In the genomic region with DNA sequence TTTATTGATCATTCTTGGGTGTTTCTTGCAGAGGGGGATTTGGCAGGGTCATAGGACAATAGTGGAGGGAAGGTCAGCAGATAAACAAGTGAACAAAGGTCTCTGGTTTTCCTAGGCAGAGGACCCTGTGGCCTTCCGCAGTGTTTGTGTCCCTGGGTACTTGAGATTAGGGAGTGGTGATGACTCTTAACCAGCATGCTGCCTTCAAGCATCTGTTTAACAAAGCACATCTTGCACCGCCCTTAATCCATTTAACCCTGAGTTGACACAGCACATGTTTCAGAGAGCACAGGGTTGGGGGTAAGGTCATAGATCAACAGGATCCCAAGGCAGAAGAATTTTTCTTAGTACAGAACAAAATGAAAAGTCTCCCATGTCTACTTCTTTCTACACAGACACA, we compare ENCODE assay signal across 4 cellular contexts. TPM values are rescaled to one million over a fixed set of nuclear protein-coding genes. Genes with fewer than 3 reads are reported as not detected.
"Had no signal": no experiment of that assay in that cellular context is flagged by ENCODE, and none has a peak within 500 bp of the region (broad histone marks: within the 10 kb centered on the region; RNA-seq: fewer than 3 reads in every experiment).

No MANE protein-coding gene starts in this region.

RNA-seq across cellular contexts. Expression of gene NXF3, which starts 10.9 kb away (rescaled TPM):
- total RNA-seq: HepG2, HT-29, IMR-90 had no signal
- polyA plus RNA-seq: IgD-negative memory B cell, IMR-90 had no signal

RNA-seq across cellular contexts. Expression of gene BEX1, which starts 39.9 kb away (rescaled TPM):
- total RNA-seq: HT-29 had no signal
- polyA plus RNA-seq: IgD-negative memory B cell had no signal
